23 cellular contexts compared by ENCODE assay signal in the genomic region with DNA sequence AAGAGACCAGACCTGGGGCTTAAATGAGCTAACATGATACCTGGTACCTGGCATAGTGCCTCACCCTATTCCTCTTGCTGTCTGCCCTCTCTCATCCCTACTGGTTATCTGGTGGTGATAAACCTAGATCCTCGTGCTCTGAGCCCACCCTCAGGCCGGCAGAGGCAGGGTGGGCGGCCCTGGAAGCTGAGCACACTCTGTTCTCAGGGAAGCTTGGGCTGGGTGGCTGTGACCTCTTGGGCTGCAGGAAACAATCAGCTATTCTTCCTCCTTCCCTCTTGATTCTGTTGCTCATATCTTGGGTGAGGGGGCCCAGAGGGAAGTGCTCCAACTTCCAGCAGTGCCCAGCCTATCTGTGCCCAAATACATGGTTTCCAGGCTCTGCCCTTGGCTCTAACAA.
"Had no signal": no experiment of that assay in that cellular context is flagged by ENCODE, and none has a peak within 500 bp of the region (broad histone marks: within the 10 kb centered on the region; RNA-seq: fewer than 3 reads in every experiment).

No MANE protein-coding gene starts in this region.

- FAIRE-seq: HepG2, RCC 7860 had no signal

- H3K4me3 ChIP-seq: SJSA1, SK-N-MC had no signal

- H3K27me3 ChIP-seq: SJSA1 had no signal

- ATAC-seq: HepG2 had no signal

- DNase-seq: IMR-90, Kasumi-1, MM.1S, NCI-H1092 treated with DMSO at 0.1 percent for 48 hours, NCI-H1436, NCI-H187, NCI-H2029, NCI-H2081 treated with DMSO at 0.1 percent for 48 hours, NCI-H2171, NCI-H226, NCI-H446, NCI-H510A, NCI-H524 treated with DMSO at 0.1 percent for 48 hours, NCI-H69, NCI-H774, Right ventricle myocardium superior, RPMI8226, SIG-M5 had no signal

- H3K4me1 ChIP-seq: SJSA1 had no signal

- H3K27ac ChIP-seq: KMS-11, SJSA1, SK-N-MC had no signal

- H3K9ac ChIP-seq: KMS-11 had no signal

- H3K9me3 ChIP-seq: SJSA1 had no signal

- H3K36me3 ChIP-seq: SJSA1 had no signal
